Comparison of ENCODE assay signal across 9 cellular contexts in genomic region chr1:216221260-216221700, GRCh38.
A peak's percentile ranks its signal among the peaks of the same experiment; 100 is the strongest.
DNase-seq lines count a peak whose midpoint lies in the region; ATAC-seq and TF ChIP-seq lines count a peak whose summit lies in the region.
"Had no signal": no experiment of that assay in that cellular context is flagged by ENCODE, and none has a peak within 500 bp of the region (broad histone marks: within the 10 kb centered on the region; RNA-seq: fewer than 3 reads in every experiment).

No MANE protein-coding gene starts in this region.

- peak overlapping the region; percentile 94 for H2AFZ ChIP-seq in osteoblast (ENCODE audit: low read length)

- no peak overlapping the region for H3K27ac Mint-ChIP-seq in activated T-helper 2 cell treated with anti-CD3 and anti-CD28 coated beads, Interferon-gamma antibody, Interleukin-2, Interleukin-4, amounts not matched to agents 10 μg/mL and 5 μg/mL and 100 μg/mL, durations not matched to agents 14 hours and 24 hours and 36 hours

- H3K4me1 Mint-ChIP-seq in activated T-helper 2 cell treated with anti-CD3 and anti-CD28 coated beads, Interferon-gamma antibody, Interleukin-2, Interleukin-4, amounts not matched to agents 10 μg/mL and 5 μg/mL and 100 μg/mL, durations not matched to agents 14 hours and 24 hours and 36 hours (ENCODE audit: low read depth), result peaks cover 5% of the 10 kb centered on the region

- intact Hi-C loops in activated T-helper 2 cell treated with anti-CD3 and anti-CD28 coated beads, Interferon-gamma antibody, Interleukin-2, Interleukin-4, amounts not matched to agents 10 μg/mL and 5 μg/mL and 100 μg/mL, durations not matched to agents 14 hours and 24 hours and 36 hours (cut with micrococcal nuclease), result no loop called here
- intact Hi-C loops in Right ventricle myocardium superior (cut with DNase I), result no loop called here

- H3K36me3 ChIP-seq in osteoblast (ENCODE audit: insufficient read depth, low read length), result no peaks in the 10 kb centered on the region
- H3K36me3 ChIP-seq: neutrophil had no signal

- H3K27me3 Mint-ChIP-seq in activated T-helper 2 cell treated with anti-CD3 and anti-CD28 coated beads, Interferon-gamma antibody, Interleukin-2, Interleukin-4, amounts not matched to agents 10 μg/mL and 5 μg/mL and 100 μg/mL, durations not matched to agents 14 hours and 24 hours and 36 hours (ENCODE audit: low read depth), result no peaks in the 10 kb centered on the region

- H4K20me1 ChIP-seq in osteoblast (ENCODE audit: insufficient read depth, low read length), result no peaks in the 10 kb centered on the region

- H3K9me3 ChIP-seq in osteoblast (ENCODE audit: low read depth, low read length), result no peaks in the 10 kb centered on the region
- H3K9me3 ChIP-seq: neutrophil had no signal

- no peaks in the 10 kb centered on the region for H3K9me3 Mint-ChIP-seq in activated T-helper 2 cell treated with anti-CD3 and anti-CD28 coated beads, Interferon-gamma antibody, Interleukin-2, Interleukin-4, amounts not matched to agents 10 μg/mL and 5 μg/mL and 100 μg/mL, durations not matched to agents 14 hours and 24 hours and 36 hours

- H3K79me2 ChIP-seq in osteoblast (ENCODE audit: insufficient read depth, low read length), result no peaks in the 10 kb centered on the region

- TF ChIP-seq CTCF in osteoblast (IDR thresholded peaks at IDR 0.05; ENCODE audit: extremely low read depth, low read depth, low read length), result peak; percentile 75

- DNase-seq in DMS153 treated with DMSO at 0.1 percent for 48 hours (lab: John Stamatoyannopoulos, UW; ENCODE audit: unreplicated experiment), result peak; percentile 98
- peak; percentile 85 for DNase-seq in NCI-H460 (ENCODE audit: extremely low read depth, low read depth)
- DNase-seq in activated T-helper 2 cell treated with anti-CD3 and anti-CD28 coated beads, Interferon-gamma antibody, Interleukin-2, Interleukin-4, amounts not matched to agents 10 μg/mL and 5 μg/mL and 100 μg/mL, durations not matched to agents 14 hours and 24 hours and 36 hours (ENCODE audit: low spot score), result no peak
- DNase-seq in Right ventricle myocardium superior, result no peak
- peak; percentile 76 for DNase-seq in osteoblast (ENCODE audit: insufficient read length, low spot score, missing footprints)
- no peak for DNase-seq in activated gamma-delta T cell (lab: John Stamatoyannopoulos, UW)

- ATAC-seq in GM19455 (IDR thresholded peaks at IDR 0.05; ENCODE audit: unreplicated experiment), result peak; percentile 99
- peak; percentile 100 for ATAC-seq in HG03469 (IDR thresholded peaks at IDR 0.05; ENCODE audit: unreplicated experiment)
- peak; percentile 90 for ATAC-seq in Right ventricle myocardium superior (ENCODE audit: poor library complexity)

- no peaks in the 10 kb centered on the region for H3K36me3 Mint-ChIP-seq in activated T-helper 2 cell treated with anti-CD3 and anti-CD28 coated beads, Interferon-gamma antibody, Interleukin-2, Interleukin-4, amounts not matched to agents 10 μg/mL and 5 μg/mL and 100 μg/mL, durations not matched to agents 14 hours and 24 hours and 36 hours (ENCODE audit: low read depth)

- peak overlapping the region; percentile 79 for H3K4me2 ChIP-seq in osteoblast (ENCODE audit: insufficient read depth, low read length)

- H3K4me3 ChIP-seq in osteoblast (ENCODE audit: insufficient read depth, low read length), result peak overlapping the region; percentile 72

- peak overlapping the region; percentile 68 for H3K4me3 Mint-ChIP-seq in activated T-helper 2 cell treated with anti-CD3 and anti-CD28 coated beads, Interferon-gamma antibody, Interleukin-2, Interleukin-4, amounts not matched to agents 10 μg/mL and 5 μg/mL and 100 μg/mL, durations not matched to agents 14 hours and 24 hours and 36 hours (ENCODE audit: low read depth)

- no peak overlapping the region for H3K27ac ChIP-seq in osteoblast (ENCODE audit: low read depth, low read length)
- H3K27ac ChIP-seq: neutrophil had no signal

- no peaks in the 10 kb centered on the region for H3K4me1 ChIP-seq in osteoblast (ENCODE audit: insufficient read depth, low read length)

- no peaks in the 10 kb centered on the region for H3K27me3 ChIP-seq in osteoblast (ENCODE audit: insufficient read depth, low read length)
- H3K27me3 ChIP-seq: neutrophil had no signal

Comparison
In these comparisons a context has a peak if more than half of its experiments do, and no peak if none do; other contexts are left out.
1. DNase-seq: peak in DMS153 treated with DMSO at 0.1 percent for 48 hours (single experiment), NCI-H460 (single experiment) and osteoblast (single experiment); none in activated T-helper 2 cell treated with anti-CD3 and anti-CD28 coated beads, Interferon-gamma antibody, Interleukin-2, Interleukin-4, amounts not matched to agents 10 μg/mL and 5 μg/mL and 100 μg/mL, durations not matched to agents 14 hours and 24 hours and 36 hours (single experiment), Right ventricle myocardium superior (single experiment) and activated gamma-delta T cell (single experiment).
2. Peak in every context shown above with its lines, with median percentiles within 50 percentile points of each other: ATAC-seq.